Comparison of ENCODE assay signal across 22 cellular contexts in genomic region chr7:43634384-43634783, GRCh38. TPM values are rescaled to one million over a fixed set of nuclear protein-coding genes. Genes with fewer than 3 reads are reported as not detected.
DNase-seq lines count a peak whose midpoint lies in the region; ATAC-seq and TF ChIP-seq lines count a peak whose summit lies in the region.
"Had no signal": no experiment of that assay in that cellular context is flagged by ENCODE, and none has a peak within 500 bp of the region (broad histone marks: within the 10 kb centered on the region; RNA-seq: fewer than 3 reads in every experiment).

No MANE protein-coding gene starts in this region.

- POLR2A ChIA-PET in CD4-positive, alpha-beta T cell (lab: Charles Lee), result interaction anchor here (0.8 to 5.1 kb wide), 7 partner anchors 10 to 66 kb away, joined by 3 to 60 read pairs (median 6); partner anchors contain the start of gene STK17A
- POLR2A ChIA-PET in CD8-positive, alpha-beta memory T cell (lab: Charles Lee), result interaction anchor here (0.6 to 2.6 kb wide), 3 partner anchors 15 to 166 kb away, joined by 3 to 11 read pairs (median 3); no protein-coding TSS in a partner anchor
- POLR2A ChIA-PET in activated B cell treated with CpG ODN at 0.5 μM for 24 hours (lab: Charles Lee), result interaction anchor here (0.9 to 1.3 kb wide), 3 partner anchors 11 to 52 kb away, joined by 3 to 9 read pairs (median 4); partner anchors contain the start of gene STK17A

- no peak for DNase-seq in CD4-positive, alpha-beta T cell
- no peak for DNase-seq in CD8-positive, alpha-beta memory T cell
- DNase-seq in activated B cell treated with CpG ODN at 0.5 μM for 24 hours, result no peak
- no peak for DNase-seq in memory B cell (ENCODE audit: low spot score in 2 of 2)
- no peak for DNase-seq in SHP77 treated with DMSO at 0.1 percent for 48 hours (lab: John Stamatoyannopoulos, UW)
- no peak for DNase-seq in body of pancreas
- DNase-seq: activated CD4-positive, alpha-beta T cell treated with anti-CD3 and anti-CD28 coated beads, Interleukin-2, amount 50 U/mL, for 4 hours; activated T-cell treated with anti-CD3 and anti-CD28 coated beads, Interleukin-2, amount 50 U/mL, for 48 hours; Caco-2; GOT3; head of caudate nucleus; NCI-H69; psoas muscle; stimulated activated CD4-positive, alpha-beta T cell treated with anti-CD3 and anti-CD28 coated beads, Interleukin-2, amount 100 ng/mL, for 48 hours; stomach; trophoblast cell had no signal

- no peak for TF ChIP-seq POLR2A in body of pancreas (IDR thresholded peaks at IDR 0.05)

- 96 to 100% methylated on average over 2 of the region's 2 CpGs for WGBS in body of pancreas, 2 donors

- peak overlapping the region; percentile 26 for H3K27ac ChIP-seq in CD4-positive, alpha-beta T cell (ENCODE audit: low read depth, low read length)
- H3K27ac ChIP-seq in CD8-positive, alpha-beta memory T cell (ENCODE audit: low read depth, low read length), result no peak overlapping the region
- no peak overlapping the region for H3K27ac ChIP-seq in body of pancreas
- H3K27ac ChIP-seq: psoas muscle, stomach had no signal

- peaks cover 19% of the 10 kb centered on the region for H3K36me3 ChIP-seq in CD8-positive, alpha-beta memory T cell (ENCODE audit: insufficient read depth, low read length)
- peaks cover 0 to 1% of the 10 kb centered on the region in 2 donors for H3K36me3 ChIP-seq in body of pancreas (replicated peaks in 1 of 2; ENCODE audit: insufficient read depth in 1 of 2, low read depth in 2 of 2)

- H3K36me3 Mint-ChIP-seq in CD4-positive, alpha-beta T cell (ENCODE audit: low read depth), result peaks cover 93% of the 10 kb centered on the region
- peaks cover 23 to 85% (median 24%) of the 10 kb centered on the region in 3 donors for H3K36me3 Mint-ChIP-seq in CD8-positive, alpha-beta memory T cell
- H3K36me3 Mint-ChIP-seq in activated B cell treated with CpG ODN at 0.5 μM for 24 hours (ENCODE audit: low read depth) (peaks cover 83% of the 10 kb centered on the region), memory B cell (peaks cover 37% of the 10 kb centered on the region)

- intact Hi-C loops in CD4-positive, alpha-beta T cell (cut with DNase I, micrococcal nuclease), result no loop called here
- intact Hi-C loops in activated B cell treated with CpG ODN at 0.5 μM for 24 hours (cut with micrococcal nuclease) (loop anchor here (1.0 kb wide), 1 partner anchor 11 kb away; no protein-coding TSS in a partner anchor), body of pancreas (cut with DNase I) (no loop called here)

- no peaks in the 10 kb centered on the region for H3K9me3 ChIP-seq in CD4-positive, alpha-beta T cell (ENCODE audit: control insufficient read depth, low read length)
- H3K9me3 ChIP-seq in CD8-positive, alpha-beta memory T cell (ENCODE audit: low read length), result no peaks in the 10 kb centered on the region
- no peaks in the 10 kb centered on the region for H3K9me3 ChIP-seq in body of pancreas
- H3K9me3 ChIP-seq: Caco-2, psoas muscle, stomach had no signal

- CTCF ChIA-PET in CD4-positive, alpha-beta T cell (lab: Charles Lee), result interaction anchor here (1.1 to 3.3 kb wide), 4 partner anchors 11 to 66 kb away, joined by 4 to 13 read pairs (median 10); partner anchors contain the start of gene STK17A
- CTCF ChIA-PET in CD8-positive, alpha-beta memory T cell (lab: Charles Lee), result interaction anchor here (1.0 to 2.2 kb wide), 4 partner anchors 47 to 205 kb away, joined by 3 to 14 read pairs (median 4); partner anchors contain the start of gene STK17A
- CTCF ChIA-PET in activated B cell treated with CpG ODN at 0.5 μM for 24 hours (lab: Charles Lee), result interaction anchor here (3.2 kb wide), 1 partner anchor 52 kb away, joined by 15 read pairs; the partner anchor contains the start of gene STK17A

- H3K4me3 Mint-ChIP-seq in CD4-positive, alpha-beta T cell, result no peak overlapping the region
- peak overlapping the region in 2 of 7 donors; percentile 26 to 56 for H3K4me3 Mint-ChIP-seq in CD8-positive, alpha-beta memory T cell
- H3K4me3 Mint-ChIP-seq in activated B cell treated with CpG ODN at 0.5 μM for 24 hours (no peak overlapping the region), memory B cell (no peak overlapping the region)
- H3K4me3 Mint-ChIP-seq: mesothelial cell of epicardium had no signal

- H3K27me3 Mint-ChIP-seq in CD4-positive, alpha-beta T cell, result no peaks in the 10 kb centered on the region
- H3K27me3 Mint-ChIP-seq in CD8-positive, alpha-beta memory T cell, result peaks cover 0 to 1% of the 10 kb centered on the region in 2 donors
- no peaks in the 10 kb centered on the region for H3K27me3 Mint-ChIP-seq in activated B cell treated with CpG ODN at 0.5 μM for 24 hours
- H3K27me3 Mint-ChIP-seq in memory B cell, result no peaks in the 10 kb centered on the region

- H3K4me1 ChIP-seq in CD8-positive, alpha-beta memory T cell (ENCODE audit: insufficient read depth, low read length), result peaks cover 93% of the 10 kb centered on the region
- H3K4me1 ChIP-seq in body of pancreas, result peaks cover 12% of the 10 kb centered on the region
- H3K4me1 ChIP-seq: Caco-2, psoas muscle had no signal

- no peak for ATAC-seq in CD4-positive, alpha-beta T cell (ENCODE audit: poor library complexity)
- no peak for ATAC-seq in activated B cell treated with CpG ODN at 0.5 μM for 24 hours (ENCODE audit: low read depth)
- no peak for ATAC-seq in memory B cell (ENCODE audit: low read depth)
- ATAC-seq in body of pancreas, result no peak
- no peak for ATAC-seq in HG03135 (IDR thresholded peaks at IDR 0.05; ENCODE audit: unreplicated experiment)
- ATAC-seq: K562, left lobe of liver, Right ventricle myocardium inferior had no signal

- no peak overlapping the region for H3K27ac Mint-ChIP-seq in CD4-positive, alpha-beta T cell
- H3K27ac Mint-ChIP-seq in CD8-positive, alpha-beta memory T cell, result peak overlapping the region; percentile 74 to 93 (median 88)
- H3K27ac Mint-ChIP-seq in activated B cell treated with CpG ODN at 0.5 μM for 24 hours (peak overlapping the region; percentile 9), memory B cell (peak overlapping the region; percentile 72)
- H3K27ac Mint-ChIP-seq: mesothelial cell of epicardium had no signal

- peaks cover 93% of the 10 kb centered on the region for H3K4me1 Mint-ChIP-seq in CD4-positive, alpha-beta T cell (ENCODE audit: low read depth)
- peaks cover 46 to 99% (median 90%) of the 10 kb centered on the region in 3 donors for H3K4me1 Mint-ChIP-seq in CD8-positive, alpha-beta memory T cell
- H3K4me1 Mint-ChIP-seq in activated B cell treated with CpG ODN at 0.5 μM for 24 hours (peaks cover 74% of the 10 kb centered on the region), memory B cell (peaks cover 33% of the 10 kb centered on the region)

- no peaks in the 10 kb centered on the region for H3K27me3 ChIP-seq in CD4-positive, alpha-beta T cell (ENCODE audit: control insufficient read depth, insufficient read depth, low read length)
- no peaks in the 10 kb centered on the region for H3K27me3 ChIP-seq in CD8-positive, alpha-beta memory T cell (ENCODE audit: insufficient read depth, low read length, poor library complexity, severe bottlenecking)
- H3K27me3 ChIP-seq in body of pancreas, result no peaks in the 10 kb centered on the region
- H3K27me3 ChIP-seq: stomach had no signal

- no peaks in the 10 kb centered on the region for H3K9me3 Mint-ChIP-seq in CD4-positive, alpha-beta T cell
- H3K9me3 Mint-ChIP-seq in CD8-positive, alpha-beta memory T cell, result no peaks in the 10 kb centered on the region
- H3K9me3 Mint-ChIP-seq in activated B cell treated with CpG ODN at 0.5 μM for 24 hours (no peaks in the 10 kb centered on the region), memory B cell (no peaks in the 10 kb centered on the region)
- H3K9me3 Mint-ChIP-seq: mesothelial cell of epicardium had no signal

- no peak overlapping the region for H3K4me3 ChIP-seq in CD8-positive, alpha-beta memory T cell (ENCODE audit: low read length)
- no peak overlapping the region for H3K4me3 ChIP-seq in body of pancreas
- H3K4me3 ChIP-seq: K562, psoas muscle, smooth muscle cell, stomach had no signal

- no peak for TF ChIP-seq CTCF in CD4-positive, alpha-beta T cell (IDR thresholded peaks at IDR 0.05)
- TF ChIP-seq CTCF in activated B cell treated with CpG ODN at 0.5 μM for 24 hours (IDR thresholded peaks at IDR 0.05) (no peak), body of pancreas (IDR thresholded peaks at IDR 0.05) (no peak)

RNA-seq across cellular contexts. Expression of gene STK17A, which starts 51.5 kb away (rescaled TPM):
- total RNA-seq in CD4-positive, alpha-beta T cell, result 100 to 1,000 TPM; 213 to 218 TPM
- total RNA-seq in CD8-positive, alpha-beta memory T cell, result 10 to 100 TPM; 45.5 to 45.8 TPM
- 270 TPM for polyA plus RNA-seq in CD8-positive, alpha-beta memory T cell
- total RNA-seq in activated B cell treated with CpG ODN at 0.5 μM for 24 hours (67.1 and 68.6 TPM in 2 replicates), body of pancreas (10 to 100 TPM in 1 of 2 donors, 1 to 10 TPM in 1; 8.6 to 18.7 TPM)
